In genomic region chr16:30552956-30553355, GRCh38 we compare ENCODE assay signal across 1 cellular context.
TF ChIP-seq lines count a peak whose summit lies in the region.

No MANE protein-coding gene starts in this region.

TF ChIP-seq in GM12878, 131 proteins besides CTCF, POLR2A, EP300 and RAD21:
- TF ChIP-seq ASH2L (IDR thresholded peaks at IDR 0.05; ENCODE audit: borderline replicate concordance, low read depth) (no peak), POLR2AphosphoS5 (IDR thresholded peaks at IDR 0.05; ENCODE audit: low read length) (0 out of 2 replicates have a peak, but pooled peaks have one; percentile 43), BMI1 (IDR thresholded peaks at IDR 0.05; ENCODE audit: borderline replicate concordance) (no peak)
